Comparison of ENCODE assay signal across 8 cellular contexts in genomic region chr3:120093923-120094775, GRCh38. TPM values are rescaled to one million over a fixed set of nuclear protein-coding genes. Genes with fewer than 3 reads are reported as not detected.
DNase-seq lines count a peak whose midpoint lies in the region; ATAC-seq and TF ChIP-seq lines count a peak whose summit lies in the region.

TSS of gene GSK3B (minus strand) at chr3:120094447. CDS start at chr3:120093434, 1,013 bp downstream.

- H3K27me3 ChIP-seq in tibial artery: no peaks in the 10 kb centered on the region

- H3K9me3 ChIP-seq in tibial artery: no peaks in the 10 kb centered on the region

- H3K4me1 ChIP-seq in tibial artery: peaks cover 0 to 37% (median 14%) of the 10 kb centered on the region in 4 donors

- peak within 1 kb of the TSS; percentile 64 to 95 for H3K4me3 ChIP-seq in tibial artery

- H3K27ac ChIP-seq in RWPE1 (peak within 1 kb of the TSS; percentile 100), tibial artery (peak within 1 kb of the TSS; percentile 92 to 97)

- CTCF ChIA-PET in RWPE1 (lab: Yijun Ruan, JAX): interaction anchor here (0.5 to 0.9 kb wide), 3 partner anchors 52 to 189 kb away, joined by 3 to 4 read pairs (median 3); no protein-coding TSS in a partner anchor

- no peak for TF ChIP-seq CTCF in RWPE1 (conservative IDR thresholded peaks at IDR 0.05; ENCODE audit: low read depth)
- no peak for TF ChIP-seq CTCF in omental fat pad (IDR thresholded peaks at IDR 0.05)
- no peak for TF ChIP-seq CTCF in tibial artery (IDR thresholded peaks at IDR 0.05)

- POLR2A ChIA-PET in RWPE1 (lab: Yijun Ruan, JAX; ENCODE audit: low non-redundant PET): interaction anchor here (0.6 to 3.3 kb wide), 5 partner anchors 20 to 88 kb away, joined by 3 to 23 read pairs (median 6); no protein-coding TSS in a partner anchor

- ATAC-seq in GM19467 (IDR thresholded peaks at IDR 0.05; ENCODE audit: unreplicated experiment) (peak; percentile 31), omental fat pad (ENCODE audit: low FRiP score) (peak; percentile 88)

- intact Hi-C loops in tibial artery (cut with DNase I; ENCODE audit: low total_unique reads): loop anchor here (10.0 kb wide), 1 partner anchor 651 kb away; the partner anchor contains the start of genes GTF2E1 and RABL3

- H3K36me3 ChIP-seq in tibial artery: peaks cover 0 to 6% (median 0%) of the 10 kb centered on the region in 3 donors

- peak; percentile 88 for DNase-seq in COR-L47 (lab: John Stamatoyannopoulos, UW)
- DNase-seq in HT1080 (ENCODE audit: low read depth): peak; percentile 72
- peak; percentile 44 for DNase-seq in RWPE1 (ENCODE audit: low spot score)
- DNase-seq in activated naive CD4-positive, alpha-beta T cell (lab: John Stamatoyannopoulos, UW): peak; percentile 69 to 100 (median 99)
- DNase-seq in foreskin melanocyte: peak; percentile 71
- DNase-seq in omental fat pad (ENCODE audit: low spot score): peak; percentile 40
- peak; percentile 65 to 87 for DNase-seq in tibial artery

RNA-seq across cellular contexts. Expression of gene GSK3B, which starts in this region (rescaled TPM):
- 56.2 and 65.8 TPM in 2 replicates for total RNA-seq in HT1080 (2014; rRNA removed; shearing (Covaris generic))
- polyA plus RNA-seq in HT1080 (2015; cell fraction: cytosol; rRNA removed): 54.9 and 69.9 TPM in 2 replicates
- 42.7 and 45.5 TPM in 2 replicates for polyA plus RNA-seq in HT1080 (2015; cell fraction: nucleus; rRNA removed)
- total RNA-seq in omental fat pad: 10 to 100 TPM; 26.3 to 43.0 (median 31.8) TPM

Comparison
In these comparisons a context has a peak if more than half of its experiments do, and no peak if none do; other contexts are left out.
1. Peak in every context shown above with its lines: DNase-seq, ATAC-seq, H3K4me3 ChIP-seq and H3K27ac ChIP-seq.
2. DNase-seq: peak in every context shown above with its lines; median percentile 99 in activated naive CD4-positive, alpha-beta T cell; 88 in COR-L47; 76 in tibial artery; 72 in HT1080; 71 in foreskin melanocyte; 44 in RWPE1; 40 in omental fat pad.